ENCODE assay signal across 1 cellular context in the genomic region with DNA sequence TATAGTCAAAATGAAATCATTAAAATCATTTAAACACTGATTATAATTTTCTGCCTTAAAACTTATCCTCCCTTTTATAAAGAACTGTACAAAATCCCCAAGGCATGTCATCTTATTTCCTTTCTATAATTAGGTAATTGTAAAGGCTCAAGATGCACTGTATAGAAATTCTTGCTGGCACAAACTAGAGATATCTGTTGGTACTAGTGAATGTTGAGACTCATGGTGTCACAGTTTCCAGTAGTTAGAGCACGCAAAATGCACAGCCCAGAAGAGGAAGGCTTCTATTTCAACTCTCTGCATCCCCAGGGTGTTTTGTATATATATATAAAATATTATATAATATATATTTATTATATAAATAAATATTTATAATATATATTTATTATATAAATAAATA.
TF ChIP-seq lines count a peak whose summit lies in the region.

No MANE protein-coding gene starts in this region.

TF ChIP-seq in HepG2, 621 proteins besides CTCF, POLR2A, EP300 and RAD21:
- no peak for TF ChIP-seq MXI1 (IDR thresholded peaks at IDR 0.05; ENCODE audit: borderline replicate concordance, low read depth, low read length)
- no peak for TF ChIP-seq ZNF34 (CRISPR knock-in tag; IDR thresholded peaks at IDR 0.05; ENCODE audit: borderline replicate concordance)
